Comparison of ENCODE assay signal across 11 cellular contexts in genomic region chr11:120180571-120181445, GRCh38. TPM values are rescaled to one million over a fixed set of nuclear protein-coding genes. Genes with fewer than 3 reads are reported as not detected.
DNase-seq lines count a peak whose midpoint lies in the region; ATAC-seq, FAIRE-seq and TF ChIP-seq lines count a peak whose summit lies in the region.
"Had no signal": no experiment of that assay in that cellular context is flagged by ENCODE, and none has a peak within 500 bp of the region (broad histone marks: within the 10 kb centered on the region; RNA-seq: fewer than 3 reads in every experiment).

No MANE protein-coding gene starts in this region.

- no peaks in the 10 kb centered on the region for H3K9me3 ChIP-seq in left ventricle myocardium inferior (replicated peaks)
- H3K9me3 ChIP-seq in sigmoid colon: no peaks in the 10 kb centered on the region

- H3K27me3 Mint-ChIP-seq in stimulated activated naive CD8-positive, alpha-beta T cell treated with anti-CD3 and anti-CD28 coated beads, Interleukin-15, amount 100 ng/mL, for 72 hours: peaks cover 21% of the 10 kb centered on the region

- FAIRE-seq in H54 (lab: Jason Lieb, UNC): no peak

- peaks cover 7% of the 10 kb centered on the region for H3K27me3 ChIP-seq in left ventricle myocardium inferior (ENCODE audit: low read depth)
- H3K27me3 ChIP-seq in sigmoid colon: no peaks in the 10 kb centered on the region

- no peak for TF ChIP-seq POLR2A in H54 (IDR thresholded peaks at IDR 0.05; ENCODE audit: low read depth, low read length)
- no peak for TF ChIP-seq POLR2A in sigmoid colon (IDR thresholded peaks at IDR 0.05)

- no peaks in the 10 kb centered on the region for H3K9me3 Mint-ChIP-seq in stimulated activated naive CD8-positive, alpha-beta T cell treated with anti-CD3 and anti-CD28 coated beads, Interleukin-15, amount 100 ng/mL, for 72 hours

- intact Hi-C loops in left ventricle myocardium inferior (cut with micrococcal nuclease) (no loop called here), sigmoid colon (cut with DNase I) (no loop called here)

- H3K27ac ChIP-seq in left ventricle myocardium inferior (replicated peaks) (peak overlapping the region; percentile 91), sigmoid colon (peak overlapping the region in 3 of 4 donors; percentile 2 to 56 (median 48))

- DNase-seq in H54 (ENCODE audit: insufficient read length, low spot score) (peak; percentile 50), left ventricle myocardium inferior (no peak), sigmoid colon (peak; percentile 71), H4 (ENCODE audit: low spot score) (no peak)
- peak; percentile 35 for DNase-seq in activated CD8-positive, alpha-beta memory T cell treated with anti-CD3 and anti-CD28 coated beads, Interleukin-2, amount 50 U/mL, for 48 hours
- DNase-seq in stimulated activated naive CD8-positive, alpha-beta T cell treated with anti-CD3 and anti-CD28 coated beads, Interleukin-15, amount 100 ng/mL, for 72 hours: no peak
- no peak for DNase-seq in NK-92 treated with Interleukin-12 subunit alpha and Interleukin-12 subunit beta, amount 100 ng/mL, for 24 hours (lab: John Stamatoyannopoulos, UW)
- DNase-seq: glutamatergic neuron; stimulated activated CD4-positive, alpha-beta T cell treated with anti-CD3 and anti-CD28 coated beads, Interleukin-15, amount 100 ng/mL, for 24 hours had no signal

- 76 to 80% methylated on average over 13 of the region's 13 CpGs for WGBS in sigmoid colon, 2 donors

- no peak overlapping the region for H3K27ac Mint-ChIP-seq in stimulated activated naive CD8-positive, alpha-beta T cell treated with anti-CD3 and anti-CD28 coated beads, Interleukin-15, amount 100 ng/mL, for 72 hours

- no peaks in the 10 kb centered on the region for H3K4me1 Mint-ChIP-seq in stimulated activated naive CD8-positive, alpha-beta T cell treated with anti-CD3 and anti-CD28 coated beads, Interleukin-15, amount 100 ng/mL, for 72 hours

- no peak for TF ChIP-seq CTCF in left ventricle myocardium inferior (IDR thresholded peaks at IDR 0.05; ENCODE audit: borderline replicate concordance)
- no peak for TF ChIP-seq CTCF in sigmoid colon (IDR thresholded peaks at IDR 0.05)

- peaks cover 62% of the 10 kb centered on the region for H3K4me1 ChIP-seq in left ventricle myocardium inferior
- peaks cover 0 to 30% (median 11%) of the 10 kb centered on the region in 4 donors for H3K4me1 ChIP-seq in sigmoid colon

- no peak for TF ChIP-seq EP300 in sigmoid colon (IDR thresholded peaks at IDR 0.05)

- no peak for ATAC-seq in HG02981 (IDR thresholded peaks at IDR 0.05; ENCODE audit: unreplicated experiment)
- no peak for ATAC-seq in stimulated activated naive CD8-positive, alpha-beta T cell treated with anti-CD3 and anti-CD28 coated beads, Interleukin-15, amount 100 ng/mL, for 72 hours

- H3K4me3 ChIP-seq in left ventricle myocardium inferior (no peak overlapping the region), sigmoid colon (no peak overlapping the region)

- H3K36me3 ChIP-seq in left ventricle myocardium inferior (no peaks in the 10 kb centered on the region), sigmoid colon (no peaks in the 10 kb centered on the region)

- H3K4me3 Mint-ChIP-seq in stimulated activated naive CD8-positive, alpha-beta T cell treated with anti-CD3 and anti-CD28 coated beads, Interleukin-15, amount 100 ng/mL, for 72 hours: no peak overlapping the region

RNA-seq across cellular contexts. Expression of gene OAF, which starts 30.0 kb away (rescaled TPM):
- total RNA-seq in left ventricle myocardium inferior (23.7 TPM), sigmoid colon (10 to 100 TPM; 23.5 to 44.3 (median 41.2) TPM)
- polyA plus RNA-seq in sigmoid colon: 10 to 100 TPM; 51.2 to 94.3 (median 74.7) TPM
- 33.5 and 44.5 TPM in 2 replicates for total RNA-seq in H4 (2014; rRNA removed; shearing (Covaris generic))

RNA-seq across cellular contexts. Expression of gene TRIM29, which starts 42.9 kb away (rescaled TPM):
- total RNA-seq in left ventricle myocardium inferior (not detected), sigmoid colon (1 to 10 TPM in 3 of 4 donors, under 1 TPM in 1; 0.33 to 6.9 (median 1.1) TPM)
- polyA plus RNA-seq in sigmoid colon: 1 to 10 TPM; 6.0 to 8.5 (median 7.2) TPM
- total RNA-seq in H4 (2014; rRNA removed; shearing (Covaris generic)): 1.4 and 2.8 TPM in 2 replicates
- total RNA-seq: NCI-H460 had no signal

RNA-seq across cellular contexts. Expression of gene POU2F3, which starts 59.1 kb away (rescaled TPM):
- total RNA-seq in left ventricle myocardium inferior (not detected), sigmoid colon (not detected)
- polyA plus RNA-seq in sigmoid colon: 1 to 10 TPM in 2 of 3 donors, under 1 TPM in 1; 0.92 to 1.8 (median 1.3) TPM
- total RNA-seq in H4 (2014; rRNA removed; shearing (Covaris generic)): 0.10 and 1.4 TPM in 2 replicates
- total RNA-seq: NCI-H460 had no signal

Comparison
In these comparisons a context has a peak if more than half of its experiments do, and no peak if none do; other contexts are left out.
1. DNase-seq: peak in H54 (single experiment), activated CD8-positive, alpha-beta memory T cell treated with anti-CD3 and anti-CD28 coated beads, Interleukin-2, amount 50 U/mL, for 48 hours (single experiment) and sigmoid colon (single experiment); none in left ventricle myocardium inferior (single experiment), H4 (single experiment), stimulated activated naive CD8-positive, alpha-beta T cell treated with anti-CD3 and anti-CD28 coated beads, Interleukin-15, amount 100 ng/mL, for 72 hours (0 of 2) and NK-92 treated with Interleukin-12 subunit alpha and Interleukin-12 subunit beta, amount 100 ng/mL, for 24 hours (single experiment).